Comparison of ENCODE assay signal across 11 cellular contexts in genomic region chr19:23002690-23003422, GRCh38. TPM values are rescaled to one million over a fixed set of nuclear protein-coding genes. Genes with fewer than 3 reads are reported as not detected.
DNase-seq lines count a peak whose midpoint lies in the region; ATAC-seq and TF ChIP-seq lines count a peak whose summit lies in the region.
"Had no signal": no experiment of that assay in that cellular context is flagged by ENCODE, and none has a peak within 500 bp of the region (broad histone marks: within the 10 kb centered on the region; RNA-seq: fewer than 3 reads in every experiment).

Gene ZNF728 (minus strand): TSS chr19:23003176. CDS start chr19:23003030, 146 bp downstream.

- peaks cover 0 to 39% (median 0%) of the 10 kb centered on the region in 3 donors for H3K9me3 ChIP-seq in esophagus squamous epithelium
- H3K9me3 ChIP-seq in mucosa of rectum (ENCODE audit: control insufficient read depth in 2 of 2, low read length in 2 of 2) = no peaks in the 10 kb centered on the region
- H3K9me3 ChIP-seq in suprapubic skin = peaks cover 18% of the 10 kb centered on the region

- H3K9ac ChIP-seq in mucosa of rectum (ENCODE audit: low read depth in 1 of 2, low read length in 2 of 2) = peak within 1 kb of the TSS in 1 of 2 donors; percentile 17

- intact Hi-C loops in esophagus squamous epithelium (cut with DNase I) = no loop called here

- no peaks in the 10 kb centered on the region for H3K27me3 ChIP-seq in esophagus squamous epithelium
- no peaks in the 10 kb centered on the region for H3K27me3 ChIP-seq in mucosa of rectum (ENCODE audit: control insufficient read depth in 2 of 2, insufficient read depth in 2 of 2, low read length in 2 of 2)
- no peaks in the 10 kb centered on the region for H3K27me3 ChIP-seq in suprapubic skin

- DNase-seq in OCI-M1 (lab: John Stamatoyannopoulos, UW) (peak; percentile 98), esophagus squamous epithelium (lab: John Stamatoyannopoulos, UW) (no peak), suprapubic skin (ENCODE audit: low spot score in 2 of 2) (peak; percentile 59 to 83), NCI-H2196 treated with DMSO at 0.1 percent for 48 hours (lab: John Stamatoyannopoulos, UW; ENCODE audit: unreplicated experiment) (no peak), left lobe of liver (ENCODE audit: low spot score) (no peak), DMS53 treated with DMSO at 0.1 percent for 48 hours (lab: John Stamatoyannopoulos, UW; ENCODE audit: unreplicated experiment) (no peak)
- DNase-seq: activated gamma-delta T cell had no signal

- H3K27ac ChIP-seq in esophagus squamous epithelium = peak within 1 kb of the TSS in 3 of 4 donors; percentile 36 to 63 (median 47)
- H3K27ac ChIP-seq in mucosa of rectum (ENCODE audit: low read depth in 2 of 2, low read length in 2 of 2) = no peak within 1 kb of the TSS
- H3K27ac ChIP-seq in suprapubic skin = no peak within 1 kb of the TSS

- H3K4me1 ChIP-seq in esophagus squamous epithelium (no peaks in the 10 kb centered on the region), mucosa of rectum (ENCODE audit: control insufficient read depth in 2 of 2, insufficient read depth in 2 of 2, low read length in 2 of 2) (no peaks in the 10 kb centered on the region), suprapubic skin (no peaks in the 10 kb centered on the region)

- WGBS in esophagus squamous epithelium, 2 donors = 8 to 26% methylated on average over 5 to 17 of the region's 46 CpGs
- whole genome bisulfite sequencing in suprapubic skin = 9% methylated on average over 31 of the region's 46 CpGs

- no peak for TF ChIP-seq EP300 in suprapubic skin (IDR thresholded peaks at IDR 0.05)

- ATAC-seq in left lobe of liver (no peak), GM19463 (IDR thresholded peaks at IDR 0.05; ENCODE audit: unreplicated experiment) (no peak)

- H3K4me3 ChIP-seq in esophagus squamous epithelium (peak within 1 kb of the TSS; percentile 14 to 62 (median 41)), mucosa of rectum (ENCODE audit: low read length in 2 of 2) (peak within 1 kb of the TSS; percentile 44 to 49), suprapubic skin (peak within 1 kb of the TSS; percentile 39)

- H3K36me3 ChIP-seq in esophagus squamous epithelium (no peaks in the 10 kb centered on the region), mucosa of rectum (ENCODE audit: control insufficient read depth in 2 of 2, insufficient read depth in 2 of 2, low read length in 2 of 2) (no peaks in the 10 kb centered on the region), suprapubic skin (no peaks in the 10 kb centered on the region)

- TF ChIP-seq POLR2A in esophagus squamous epithelium (IDR thresholded peaks at IDR 0.05) (no peak), suprapubic skin (IDR thresholded peaks at IDR 0.05) (no peak)

- TF ChIP-seq CTCF in esophagus squamous epithelium (IDR thresholded peaks at IDR 0.05) (no peak), suprapubic skin (IDR thresholded peaks at IDR 0.05) (no peak)

RNA-seq across cellular contexts. Expression of gene ZNF728, which starts in this region (rescaled TPM):
- total RNA-seq in esophagus squamous epithelium = 1 to 10 TPM in 1 of 4 donors, not detected in 3; 1.7 TPM
- 1 to 10 TPM in 1 of 4 donors, under 1 TPM in 1, not detected in 2; 0.30 to 1.3 TPM for total RNA-seq in suprapubic skin
- not detected for total RNA-seq in left lobe of liver
- total RNA-seq: endothelial cell of umbilical vein, OCI-LY7 had no signal

Comparison
In these comparisons a context has a peak if more than half of its experiments do, and no peak if none do; other contexts are left out.
1. DNase-seq: peak in OCI-M1 (single experiment) and suprapubic skin (2 of 2); none in esophagus squamous epithelium (single experiment), NCI-H2196 treated with DMSO at 0.1 percent for 48 hours (single experiment), left lobe of liver (single experiment) and DMS53 treated with DMSO at 0.1 percent for 48 hours (single experiment).
2. H3K27ac ChIP-seq: peak in esophagus squamous epithelium (3 of 4); none in mucosa of rectum (0 of 2) and suprapubic skin (single experiment).
3. Peak in every context shown above with its lines, with median percentiles within 50 percentile points of each other: H3K4me3 ChIP-seq.